Comparison of ENCODE assay signal across 17 cellular contexts in the genomic region with DNA sequence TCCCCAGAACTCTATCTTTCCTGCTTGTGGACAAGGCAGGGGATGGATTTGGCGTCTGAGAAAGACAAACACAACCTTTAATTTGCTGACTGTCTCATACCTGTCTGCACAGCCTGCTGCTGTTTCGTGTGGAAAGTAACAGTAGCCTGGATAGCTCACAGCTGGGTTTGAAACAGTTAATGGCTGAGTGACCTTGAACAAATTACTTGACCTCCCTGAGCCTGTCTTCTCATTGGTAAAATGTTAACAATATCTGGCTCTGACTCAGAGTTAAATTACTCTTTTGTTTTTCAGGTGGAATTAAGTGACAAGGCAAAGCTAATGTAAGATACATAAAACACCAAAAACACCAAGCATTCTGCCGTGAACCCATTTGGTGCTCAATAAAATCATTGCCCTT. TPM values are rescaled to one million over a fixed set of nuclear protein-coding genes. Genes with fewer than 3 reads are reported as not detected.
DNase-seq lines count a peak whose midpoint lies in the region; ATAC-seq, FAIRE-seq and TF ChIP-seq lines count a peak whose summit lies in the region.
"Had no signal": no experiment of that assay in that cellular context is flagged by ENCODE, and none has a peak within 500 bp of the region (broad histone marks: within the 10 kb centered on the region; RNA-seq: fewer than 3 reads in every experiment).

No MANE protein-coding gene starts in this region.

- H3K4me3 Mint-ChIP-seq in activated CD8-positive, alpha-beta memory T cell treated with anti-CD3 and anti-CD28 coated beads, Interleukin-2, amount 10 ng/mL, durations not matched to agents 7 days and 5 days: no peak overlapping the region
- H3K4me3 Mint-ChIP-seq: activated naive CD8-positive, alpha-beta T cell treated with anti-CD3 and anti-CD28 coated beads, Interleukin-2, amount 50 U/mL, for 24 hours; activated T-helper 1 cell treated with anti-CD3 and anti-CD28 coated beads, Interleukin-12 subunit alpha, Interleukin-12 subunit beta, Interleukin-2, Interleukin-4 antibody, amounts not matched to agents 30 ng/mL and 10 ng/mL and 1 ng/mL, durations not matched to agents 14 hours and 24 hours and 36 hours; CD14-positive monocyte had no signal

- no peak overlapping the region for H3K23ac ChIP-seq in mesendoderm (ENCODE audit: low read length)

- no peak overlapping the region for H2AK5ac ChIP-seq in mesendoderm (ENCODE audit: low read length)

- intact Hi-C loops in GM12878 (cut with micrococcal nuclease; ENCODE audit: unreplicated experiment): no loop called here

- peak overlapping the region; percentile 51; the same call in 1 of the 2 replicates for H2AFZ ChIP-seq in GM12878 (ENCODE audit: control insufficient read depth, low read depth, low read length)
- H2AFZ ChIP-seq: GM23248 had no signal

- H3K56ac ChIP-seq in mesendoderm (ENCODE audit: low read length): peak overlapping the region; percentile 83

- no peak overlapping the region for H2BK15ac ChIP-seq in mesendoderm (replicated peaks; ENCODE audit: low read depth)

- in situ Hi-C loops in GM12878 (cut with MboI): no loop called here

- SMC1A ChIA-PET in GM12878 (lab: Charles Lee; ENCODE audit: uncharacterized antibody, unreplicated experiment): interaction anchor here (1.6 kb wide), 3 partner anchors 40 to 52 kb away, joined by 4 to 5 read pairs (median 5); partner anchors contain the start of gene ADA2

- H3K27ac Mint-ChIP-seq in activated CD8-positive, alpha-beta memory T cell treated with anti-CD3 and anti-CD28 coated beads, Interleukin-2, amount 10 ng/mL, durations not matched to agents 7 days and 5 days: peak overlapping the region; percentile 28
- H3K27ac Mint-ChIP-seq: activated naive CD8-positive, alpha-beta T cell treated with anti-CD3 and anti-CD28 coated beads, Interleukin-2, amount 50 U/mL, for 24 hours; activated T-helper 1 cell treated with anti-CD3 and anti-CD28 coated beads, Interleukin-12 subunit alpha, Interleukin-12 subunit beta, Interleukin-2, Interleukin-4 antibody, amounts not matched to agents 30 ng/mL and 10 ng/mL and 1 ng/mL, durations not matched to agents 14 hours and 24 hours and 36 hours had no signal

- TF ChIP-seq EP300 in GM12878 (IDR thresholded peaks at IDR 0.05; ENCODE audit: borderline replicate concordance in 1 of 2, control insufficient read depth in 1 of 2, low read depth in 2 of 2, low read length in 2 of 2): no peak

- POLR2A ChIA-PET in GM12878 (lab: Charles Lee): interaction anchor here (0.6 kb wide), 1 partner anchor 22 kb away, joined by 4 read pairs; no protein-coding TSS in a partner anchor

- H3K36me3 ChIP-seq in GM12878 (ENCODE audit: control insufficient read depth in 2 of 2, insufficient read depth in 2 of 2, low read length in 1 of 2) (no peaks in the 10 kb centered on the region), mesendoderm (ENCODE audit: control insufficient read depth, insufficient read depth, low read length) (no peaks in the 10 kb centered on the region)
- H3K36me3 ChIP-seq: cardiac muscle cell, thoracic aorta had no signal

- DNase-seq in activated CD8-positive, alpha-beta memory T cell treated with anti-CD3 and anti-CD28 coated beads, Interleukin-2, amount 10 ng/mL, durations not matched to agents 7 days and 5 days: no peak
- no peak for DNase-seq in activated CD8-positive, alpha-beta memory T cell treated with anti-CD3 and anti-CD28 coated beads for 24 hours
- no peak for DNase-seq in GM12878 (ENCODE audit: low read depth, low spot score)
- DNase-seq in mesendoderm: no peak
- DNase-seq in HCEC 1CT: no peak
- no peak for DNase-seq in NCI-H146 treated with DMSO at 0.1 percent for 48 hours (lab: John Stamatoyannopoulos, UW; ENCODE audit: unreplicated experiment)
- DNase-seq in HuH-7 (ENCODE audit: low spot score): no peak
- DNase-seq in stimulated activated CD4-positive, alpha-beta T cell treated with anti-CD3 and anti-CD28 coated beads, Interleukin-2, amount 100 ng/mL, for 48 hours: no peak
- DNase-seq: activated naive CD8-positive, alpha-beta T cell treated with anti-CD3 and anti-CD28 coated beads, Interleukin-2, amount 50 U/mL, for 24 hours; GM23248 had no signal

- no peak for TF ChIP-seq POLR2A in GM12878 (IDR thresholded peaks at IDR 0.05; ENCODE audit: low read depth, low read length)

- WGBS in GM12878 (ENCODE audit: insufficient coverage, insufficient replicate concordance, low lambda C conversion rate, missing lambda C conversion rate): 91% methylated on average over 3 of the region's 3 CpGs
- no CpG with 5 or more reads among the region's 3 CpGs for WGBS in mesendoderm (ENCODE audit: extremely low coverage, insufficient coverage, low lambda C conversion rate)

- H3K4me3 ChIP-seq in GM12878: no peak overlapping the region
- no peak overlapping the region for H3K4me3 ChIP-seq in mesendoderm (ENCODE audit: low read length)
- H3K4me3 ChIP-seq: cardiac muscle cell, GM23248, lung, thoracic aorta had no signal

- no peak overlapping the region for H2BK5ac ChIP-seq in mesendoderm (ENCODE audit: low read length)

- H3K9ac ChIP-seq in GM12878 (ENCODE audit: control insufficient read depth, insufficient read depth, low read length) (no peak overlapping the region), mesendoderm (ENCODE audit: low read length) (no peak overlapping the region)
- H3K9ac ChIP-seq: GM23248 had no signal

- H3K27me3 ChIP-seq in GM12878 (replicated peaks in 1 of 2; ENCODE audit: control insufficient read depth in 2 of 2, insufficient read depth in 2 of 2, low read length in 1 of 2) (no peaks in the 10 kb centered on the region), mesendoderm (ENCODE audit: insufficient read depth, low read length, poor library complexity) (no peaks in the 10 kb centered on the region)
- H3K27me3 ChIP-seq: cardiac muscle cell had no signal

- H3K9me3 ChIP-seq in GM12878 (replicated peaks; ENCODE audit: control insufficient read depth, insufficient read depth, low read length): no peaks in the 10 kb centered on the region
- H3K9me3 ChIP-seq: thoracic aorta had no signal

- no peak overlapping the region for H3K4ac ChIP-seq in mesendoderm (ENCODE audit: low read depth, low read length)

- peak overlapping the region; percentile 19 for H3K18ac ChIP-seq in mesendoderm (ENCODE audit: low read length)

- no peak overlapping the region for H3K27ac ChIP-seq in GM12878 (ENCODE audit: control insufficient read depth, insufficient read depth)
- no peak overlapping the region for H3K27ac ChIP-seq in mesendoderm (ENCODE audit: low read depth, low read length)
- H3K27ac ChIP-seq: GM23248, RWPE1, thoracic aorta had no signal

- H4K20me1 ChIP-seq in GM12878 (ENCODE audit: control insufficient read depth, insufficient read depth): no peaks in the 10 kb centered on the region

- H3K4me1 ChIP-seq in GM12878 (ENCODE audit: control insufficient read depth, insufficient read depth, low read length): peaks cover 24% of the 10 kb centered on the region
- H3K4me1 ChIP-seq in mesendoderm (ENCODE audit: control insufficient read depth, low read depth, low read length): peaks cover 35% of the 10 kb centered on the region

- no peak overlapping the region for H4K8ac ChIP-seq in mesendoderm (ENCODE audit: low read depth, low read length)

- no peaks in the 10 kb centered on the region for H3K9me3 Mint-ChIP-seq in activated CD8-positive, alpha-beta memory T cell treated with anti-CD3 and anti-CD28 coated beads, Interleukin-2, amount 10 ng/mL, durations not matched to agents 7 days and 5 days (ENCODE audit: low read depth)
- H3K9me3 Mint-ChIP-seq: activated naive CD8-positive, alpha-beta T cell treated with anti-CD3 and anti-CD28 coated beads, Interleukin-2, amount 50 U/mL, for 24 hours; activated T-helper 1 cell treated with anti-CD3 and anti-CD28 coated beads, Interleukin-12 subunit alpha, Interleukin-12 subunit beta, Interleukin-2, Interleukin-4 antibody, amounts not matched to agents 30 ng/mL and 10 ng/mL and 1 ng/mL, durations not matched to agents 14 hours and 24 hours and 36 hours had no signal

- TF ChIP-seq RAD21 in GM12878 (IDR thresholded peaks at IDR 0.05; ENCODE audit: insufficient read depth, low read depth, low read length): no peak

- no peaks in the 10 kb centered on the region for H3K36me3 Mint-ChIP-seq in activated CD8-positive, alpha-beta memory T cell treated with anti-CD3 and anti-CD28 coated beads, Interleukin-2, amount 10 ng/mL, durations not matched to agents 7 days and 5 days
- H3K36me3 Mint-ChIP-seq: CD14-positive monocyte had no signal

- H2BK120ac ChIP-seq in mesendoderm (ENCODE audit: low read depth, low read length): no peak overlapping the region

- no TSS peak for BruUV-seq in GM12878 (replicated peaks; lab: Mats Ljungman, UMichigan)

- no peaks in the 10 kb centered on the region for H3K79me1 ChIP-seq in mesendoderm (ENCODE audit: low read length)

- FAIRE-seq in GM12878 (lab: Jason Lieb, UNC): no peak

- H3K79me2 ChIP-seq in GM12878 (ENCODE audit: control insufficient read depth, insufficient read depth, low read length) (no peaks in the 10 kb centered on the region), mesendoderm (ENCODE audit: control insufficient read depth, insufficient read depth, low read length) (no peaks in the 10 kb centered on the region)

- H3K4me2 ChIP-seq in GM12878 (ENCODE audit: control insufficient read depth, insufficient read depth): no peak overlapping the region
- H3K4me2 ChIP-seq in mesendoderm (ENCODE audit: low read length): no peak overlapping the region

- TF ChIP-seq CTCF in GM12878 (IDR thresholded peaks at IDR 0.05 in 2 of 3, conservative IDR thresholded peaks at IDR 0.05 in 1 of 3; ENCODE audit: control insufficient read depth in 2 of 3, extremely low read depth in 1 of 3, insufficient read depth in 1 of 3, low read depth in 3 of 3, low read length in 3 of 3): no peak

- CTCF ChIA-PET in activated CD8-positive, alpha-beta memory T cell treated with anti-CD3 and anti-CD28 coated beads, Interleukin-2, amount 10 ng/mL, durations not matched to agents 7 days and 5 days (lab: Charles Lee): interaction anchor here (1.0 to 2.2 kb wide), 2 partner anchors 9 to 185 kb away, joined by 3 to 6 read pairs; no protein-coding TSS in a partner anchor
- CTCF ChIA-PET in GM12878 (lab: Yijun Ruan, JAX): interaction anchor here (0.9 to 1.4 kb wide), 5 partner anchors 10 to 130 kb away, joined by 3 to 5 read pairs (median 4); partner anchors contain the start of gene ADA2

- RAD21 ChIA-PET in GM12878 (lab: Charles Lee; ENCODE audit: unreplicated experiment): interaction anchor here (0.5 to 1.0 kb wide), 2 partner anchors 19 to 20 kb away, joined by 3 read pairs; no protein-coding TSS in a partner anchor

- peaks cover 37% of the 10 kb centered on the region for H3K4me1 Mint-ChIP-seq in activated CD8-positive, alpha-beta memory T cell treated with anti-CD3 and anti-CD28 coated beads, Interleukin-2, amount 10 ng/mL, durations not matched to agents 7 days and 5 days

- ATAC-seq in activated CD8-positive, alpha-beta memory T cell treated with anti-CD3 and anti-CD28 coated beads, Interleukin-2, amount 10 ng/mL, durations not matched to agents 7 days and 5 days: no peak
- no peak for ATAC-seq in GM12878
- ATAC-seq: activated naive CD8-positive, alpha-beta T cell treated with anti-CD3 and anti-CD28 coated beads, Interleukin-2, amount 50 U/mL, for 24 hours had no signal

- no peak overlapping the region for H4K5ac ChIP-seq in mesendoderm (ENCODE audit: low read length)

- H3K27me3 Mint-ChIP-seq in activated CD8-positive, alpha-beta memory T cell treated with anti-CD3 and anti-CD28 coated beads, Interleukin-2, amount 10 ng/mL, durations not matched to agents 7 days and 5 days: no peaks in the 10 kb centered on the region

RNA-seq across cellular contexts. Expression of gene ADA2, which starts 41.1 kb away (rescaled TPM):
- total RNA-seq in activated CD8-positive, alpha-beta memory T cell treated with anti-CD3 and anti-CD28 coated beads, Interleukin-2, amount 10 ng/mL, durations not matched to agents 7 days and 5 days: 10 to 100 TPM; 39.4 to 51.3 TPM
- total RNA-seq in GM12878 (2013; cell fraction: nucleolus; rRNA removed): 44.9 and 47.6 TPM in 2 replicates
- total RNA-seq in GM12878 (2014; rRNA removed): 10.2 and 10.3 TPM in 2 replicates
- total RNA-seq in GM12878 (2014; rRNA removed; fragmentation: Illumina TruSeq; extraction: Trizol): 7.2 and 8.1 TPM in 2 replicates
- total RNA-seq in GM12878 (2021): 24.5 and 24.7 TPM in 2 replicates
- polyA plus RNA-seq in GM12878 (2011; ENCODE audit: low read depth): 6.7 TPM
- 6.2 and 10.4 TPM in 2 replicates for polyA plus RNA-seq in GM12878 (2011; rRNA removed)
- polyA plus RNA-seq in GM12878 (2011; cell fraction: cytosol; rRNA removed): 8.6 and 10.3 TPM in 2 replicates
- polyA plus RNA-seq in GM12878 (2011; cell fraction: nucleus; rRNA removed): 19.1 and 19.2 TPM in 2 replicates
- polyA plus RNA-seq in GM12878 (2012): 9.1 and 9.4 TPM in 2 replicates
- polyA plus RNA-seq in GM12878 (2014; fragmentation: Illumina TruSeq; extraction: Trizol): 21.2 and 21.4 TPM in 2 replicates
- polyA plus RNA-seq in GM12878 (2014; fragmentation: Nextera tagmentation; extraction: Ambion mirVana): 1 to 10 TPM; 5.5 to 7.1 TPM
- polyA plus RNA-seq in GM12878 (2014; rRNA removed): 12.6 and 16.5 TPM in 2 replicates
- polyA plus RNA-seq in GM12878 (2016; fragmentation: Nextera tagmentation; extraction: Ambion mirVana): 1 to 10 TPM; 7.0 to 7.5 TPM
- 12.4 and 14.8 TPM in 2 replicates for polyA minus RNA-seq in GM12878 (2011; rRNA and poly(A)+ RNA removed)
- 4.9 and 8.8 TPM in 2 replicates for polyA minus RNA-seq in GM12878 (2011; cell fraction: cytosol; rRNA and poly(A)+ RNA removed)
- 5.1 and 10.0 TPM in 2 replicates for polyA minus RNA-seq in GM12878 (2011; cell fraction: nucleus; rRNA and poly(A)+ RNA removed)
- 14.9 TPM for polyA plus RNA-seq in mesendoderm (2013, experiment 1 of 2)
- 15.2 TPM for polyA plus RNA-seq in mesendoderm (2013, experiment 2 of 2)
- total RNA-seq: MCF 10A had no signal
